In the genomic region with DNA sequence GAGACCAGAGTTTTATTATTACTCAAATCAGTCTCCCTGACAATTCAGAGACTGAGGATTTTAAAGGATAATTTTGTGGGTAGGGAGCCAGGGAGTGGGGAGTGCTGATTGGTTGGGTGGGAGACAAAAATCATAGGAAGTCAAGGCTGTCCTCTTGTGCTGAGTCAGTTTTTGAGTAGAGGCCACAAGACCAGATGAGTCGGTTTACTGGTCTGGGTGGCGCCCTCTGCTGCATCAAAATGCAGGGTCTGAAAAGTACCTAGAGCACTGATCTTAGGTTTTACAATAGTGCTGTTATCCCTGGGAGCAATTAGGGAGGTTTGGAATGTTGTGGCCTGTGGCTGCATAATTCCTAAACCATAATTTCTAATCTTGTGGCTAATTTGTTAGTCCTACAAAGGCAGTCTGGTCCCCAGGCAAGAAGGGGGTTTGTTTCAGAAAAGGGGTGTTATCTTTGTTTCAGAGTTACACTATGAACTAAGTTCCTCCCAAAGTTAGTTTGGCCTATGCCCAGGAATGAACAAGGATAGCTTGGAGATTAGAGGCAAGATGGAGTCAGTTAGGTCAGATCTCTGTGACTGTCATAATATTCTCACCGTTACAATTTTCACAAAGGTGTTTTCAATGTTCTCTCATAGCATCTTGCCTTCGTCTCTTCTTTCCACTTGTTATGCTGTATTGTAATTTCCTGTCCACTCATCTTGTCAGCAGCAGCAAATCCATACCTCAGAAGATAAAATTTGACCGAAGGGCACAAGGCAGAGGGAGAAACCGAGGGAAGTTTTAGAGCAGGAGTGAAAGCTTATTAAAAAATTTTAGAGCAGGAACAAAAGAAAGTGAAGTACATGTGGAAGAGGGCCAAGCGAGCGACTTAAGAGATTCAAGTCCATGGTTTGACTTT, we compare ENCODE assay signal across 8 cellular contexts. TPM values are rescaled to one million over a fixed set of nuclear protein-coding genes. Genes with fewer than 3 reads are reported as not detected.
A peak's percentile ranks its signal among the peaks of the same experiment; 100 is the strongest.
DNase-seq lines count a peak whose midpoint lies in the region; ATAC-seq and TF ChIP-seq lines count a peak whose summit lies in the region.

No MANE protein-coding gene starts in this region.

- POLR2A ChIA-PET in OCI-LY7 (lab: Charles Lee) = interaction anchor here (0.6 to 1.9 kb wide), 6 partner anchors 33 to 101 kb away, joined by 3 to 7 read pairs (median 4); no protein-coding TSS in a partner anchor

- H3K4me2 ChIP-seq in OCI-LY7 (ENCODE audit: low read length) = peak overlapping the region; percentile 48
- H3K4me2 ChIP-seq in parathyroid adenoma (ENCODE audit: low read length) = peak overlapping the region; percentile 56

- no peaks in the 10 kb centered on the region for H3K36me3 Mint-ChIP-seq in activated T-cell treated with anti-CD3 and anti-CD28 coated beads, Interleukin-2, amount 50 U/mL, for 24 hours (ENCODE audit: low read depth)

- intact Hi-C loops in OCI-LY7 (cut with micrococcal nuclease; ENCODE audit: unreplicated experiment) = loop anchor here (1.0 kb wide), 2 partner anchors 57 to 98 kb away; no protein-coding TSS in a partner anchor
- intact Hi-C loops in vagina (cut with DNase I) = no loop called here

- CTCF ChIA-PET in OCI-LY7 (lab: Charles Lee; ENCODE audit: unreplicated experiment) = interaction anchor here (0.6 to 1.4 kb wide), 2 partner anchors 91 to 101 kb away, joined by 3 read pairs; no protein-coding TSS in a partner anchor

- no peak overlapping the region for H3K4me3 Mint-ChIP-seq in activated T-cell treated with anti-CD3 and anti-CD28 coated beads, Interleukin-2, amount 50 U/mL, for 24 hours

- H3K27ac ChIP-seq in OCI-LY7 (ENCODE audit: low read depth, low read length, poor library complexity, severe bottlenecking) (peak overlapping the region; percentile 31), parathyroid adenoma (peak overlapping the region; percentile 53), vagina (peak overlapping the region; percentile 31)

- H3K9me3 ChIP-seq in OCI-LY7 (ENCODE audit: low read length) = no peaks in the 10 kb centered on the region
- H3K9me3 ChIP-seq in parathyroid adenoma (ENCODE audit: control insufficient read depth, low read length) = no peaks in the 10 kb centered on the region
- H3K9me3 ChIP-seq in vagina = no peaks in the 10 kb centered on the region

- DNase-seq in NCI-H2227 (lab: John Stamatoyannopoulos, UW; ENCODE audit: unreplicated experiment) (peak; percentile 24), NCI-H2227 treated with DMSO at 0.1 percent for 48 hours (lab: John Stamatoyannopoulos, UW) (no peak), OCI-LY7 (ENCODE audit: low spot score) (peak; percentile 84), fibroblast of the aortic adventitia (ENCODE audit: low read depth) (peak; percentile 91), vagina (ENCODE audit: extremely low spot score in 2 of 2) (no peak)
- peak; percentile 73 for DNase-seq in activated T-cell treated with anti-CD3 and anti-CD28 coated beads, Interleukin-2, amount 50 U/mL, for 24 hours

- H2AFZ ChIP-seq in OCI-LY7 (ENCODE audit: low read length) (peak overlapping the region; percentile 69; the same call in 1 of the 2 replicates), parathyroid adenoma (peak overlapping the region; percentile 4)

- TF ChIP-seq CTCF in OCI-LY7 (conservative IDR thresholded peaks at IDR 0.05; ENCODE audit: low read length) (peak; percentile 90), fibroblast of the aortic adventitia (IDR thresholded peaks at IDR 0.05; ENCODE audit: insufficient read depth, low read length) (peak; percentile 75), parathyroid adenoma (IDR thresholded peaks at IDR 0.05) (peak; percentile 65), vagina (IDR thresholded peaks at IDR 0.05) (peak in 2 of 3 experiments; percentile 27 to 46)

- peaks cover 26% of the 10 kb centered on the region for H3K4me1 Mint-ChIP-seq in activated T-cell treated with anti-CD3 and anti-CD28 coated beads, Interleukin-2, amount 50 U/mL, for 24 hours (ENCODE audit: low read depth)

- H3K4me3 ChIP-seq in OCI-LY7 (ENCODE audit: low read depth, low read length, poor library complexity, severe bottlenecking) (no peak overlapping the region), fibroblast of the aortic adventitia (ENCODE audit: low read depth, low read length) (no peak overlapping the region), parathyroid adenoma (ENCODE audit: low read depth, low read length) (no peak overlapping the region), vagina (no peak overlapping the region)

- H3K27me3 Mint-ChIP-seq in activated T-cell treated with anti-CD3 and anti-CD28 coated beads, Interleukin-2, amount 50 U/mL, for 24 hours = no peaks in the 10 kb centered on the region

- BruUV-seq in OCI-LY7 (replicated peaks; lab: Mats Ljungman, UMichigan) = no TSS peak

- peak; percentile 57 for ATAC-seq in HG03103 (IDR thresholded peaks at IDR 0.05; ENCODE audit: low read depth, unreplicated experiment)

- H3K4me1 ChIP-seq in OCI-LY7 (ENCODE audit: insufficient read depth, low read length, poor library complexity, severe bottlenecking) (peaks cover 70% of the 10 kb centered on the region), parathyroid adenoma (peaks cover 52% of the 10 kb centered on the region), vagina (peaks cover 62% of the 10 kb centered on the region)

- H3K9me2 ChIP-seq in OCI-LY7 (ENCODE audit: insufficient read depth, low read length) = no peaks in the 10 kb centered on the region

- H3K27me3 ChIP-seq in parathyroid adenoma (ENCODE audit: control insufficient read depth, insufficient read depth, low read length) (no peaks in the 10 kb centered on the region), vagina (no peaks in the 10 kb centered on the region)

- H3K27ac Mint-ChIP-seq in activated T-cell treated with anti-CD3 and anti-CD28 coated beads, Interleukin-2, amount 50 U/mL, for 24 hours = no peak overlapping the region

- H3K9ac ChIP-seq in parathyroid adenoma = no peak overlapping the region

- H3K79me2 ChIP-seq in OCI-LY7 (ENCODE audit: insufficient read depth, low read depth, low read length) = no peaks in the 10 kb centered on the region
- no peaks in the 10 kb centered on the region for H3K79me2 ChIP-seq in parathyroid adenoma

- TF ChIP-seq POLR2A in vagina (IDR thresholded peaks at IDR 0.05) = no peak

- H4K20me1 ChIP-seq in OCI-LY7 (ENCODE audit: insufficient read depth, low read length) = no peaks in the 10 kb centered on the region

- H3K36me3 ChIP-seq in OCI-LY7 (ENCODE audit: insufficient read depth, low read length) (no peaks in the 10 kb centered on the region), parathyroid adenoma (ENCODE audit: control insufficient read depth, insufficient read depth, low read length) (no peaks in the 10 kb centered on the region), vagina (no peaks in the 10 kb centered on the region)

- H3K9me3 Mint-ChIP-seq in activated T-cell treated with anti-CD3 and anti-CD28 coated beads, Interleukin-2, amount 50 U/mL, for 24 hours = no peaks in the 10 kb centered on the region

RNA-seq across cellular contexts. Expression of a gene that starts 59.2 kb away (rescaled TPM):
- 86.1 and 107 TPM in 2 replicates for total RNA-seq in OCI-LY7 (2014; rRNA removed; shearing (Covaris generic))
- 120 and 135 TPM in 2 replicates for total RNA-seq in OCI-LY7 (2022)
- total RNA-seq in fibroblast of the aortic adventitia (ENCODE audit: low replicate concordance) = 34.3 and 78.6 TPM in 2 replicates
- total RNA-seq in vagina = 126 TPM

Comparison
In these comparisons a context has a peak if more than half of its experiments do, and no peak if none do; other contexts are left out.
1. DNase-seq: peak in NCI-H2227 (single experiment), OCI-LY7 (single experiment), activated T-cell treated with anti-CD3 and anti-CD28 coated beads, Interleukin-2, amount 50 U/mL, for 24 hours (single experiment) and fibroblast of the aortic adventitia (single experiment); none in NCI-H2227 treated with DMSO at 0.1 percent for 48 hours (single experiment) and vagina (0 of 2).
2. CTCF ChIP-seq: peak in every context shown above with its lines; median percentile 90 in OCI-LY7; 75 in fibroblast of the aortic adventitia; 65 in parathyroid adenoma; 36 in vagina.
3. Peak in every context shown above with its lines, with median percentiles within 50 percentile points of each other: H3K27ac ChIP-seq.